ENCODE assay signal across 8 cellular contexts in genomic region chr15:45307230-45307924, GRCh38. TPM values are rescaled to one million over a fixed set of nuclear protein-coding genes. Genes with fewer than 3 reads are reported as not detected.
DNase-seq lines count a peak whose midpoint lies in the region; ATAC-seq and TF ChIP-seq lines count a peak whose summit lies in the region.

No MANE protein-coding gene starts in this region.

- H3K4me1 ChIP-seq in colonic mucosa = peaks cover 3% of the 10 kb centered on the region

- H3K9me3 ChIP-seq in colonic mucosa = no peaks in the 10 kb centered on the region

- DNase-seq in AG08396 (ENCODE audit: low spot score) (peak; percentile 67), NCI-H748 (lab: John Stamatoyannopoulos, UW; ENCODE audit: unreplicated experiment) (peak; percentile 0), colonic mucosa (no peak), medulla oblongata (ENCODE audit: extremely low spot score) (peak; percentile 82), amygdala (lab: John Stamatoyannopoulos, UW) (no peak)
- no peak for DNase-seq in stimulated activated CD4-positive, alpha-beta T cell treated with anti-CD3 and anti-CD28 coated beads, Interleukin-4, amount 100 ng/mL, for 1 hour

- H3K4me3 ChIP-seq in colonic mucosa = no peak overlapping the region

- no peaks in the 10 kb centered on the region for H3K27me3 ChIP-seq in colonic mucosa

- peak; percentile 23; the same call in 1 of the 2 replicates for TF ChIP-seq CTCF in GM12874 (IDR thresholded peaks at IDR 0.05; ENCODE audit: insufficient read depth, low read depth, low read length)
- TF ChIP-seq CTCF in colonic mucosa (IDR thresholded peaks at IDR 0.05) = peak; percentile 36

- peak overlapping the region in 1 of 2 donors; percentile 28 for H3K9ac ChIP-seq in colonic mucosa (ENCODE audit: low read depth in 2 of 2, low read length in 2 of 2)

- intact Hi-C loops in colonic mucosa (cut with DNase I) = loop anchor here (5.0 kb wide), 1 partner anchor 90 kb away; no protein-coding TSS in a partner anchor

- peak overlapping the region; percentile 5 for H3K27ac ChIP-seq in colonic mucosa

- H3K36me3 ChIP-seq in colonic mucosa = no peaks in the 10 kb centered on the region

- ATAC-seq in GM21786 (IDR thresholded peaks at IDR 0.05; ENCODE audit: unreplicated experiment) = no peak

RNA-seq across cellular contexts. Expression of gene SLC28A2, which starts 55.3 kb away (rescaled TPM):
- total RNA-seq in colonic mucosa = 10 to 100 TPM; 21.6 to 54.9 TPM

Comparison
In these comparisons a context has a peak if more than half of its experiments do, and no peak if none do; other contexts are left out.
1. DNase-seq: peak in AG08396 (single experiment), NCI-H748 (single experiment) and medulla oblongata (single experiment); none in colonic mucosa (single experiment), stimulated activated CD4-positive, alpha-beta T cell treated with anti-CD3 and anti-CD28 coated beads, Interleukin-4, amount 100 ng/mL, for 1 hour (single experiment) and amygdala (0 of 56).